9 cellular contexts compared by ENCODE assay signal in genomic region chr5:124056326-124057160, GRCh38.
DNase-seq lines count a peak whose midpoint lies in the region; ATAC-seq and TF ChIP-seq lines count a peak whose summit lies in the region.
"Had no signal": no experiment of that assay in that cellular context is flagged by ENCODE, and none has a peak within 500 bp of the region (broad histone marks: within the 10 kb centered on the region; RNA-seq: fewer than 3 reads in every experiment).

No MANE protein-coding gene starts in this region.

- H3K36me3 ChIP-seq in mesenchymal stem cell (ENCODE audit: control insufficient read depth in 1 of 2, insufficient read depth in 2 of 2, low read depth in 1 of 2, low read length in 2 of 2) = no peaks in the 10 kb centered on the region
- no peaks in the 10 kb centered on the region for H3K36me3 ChIP-seq in PC-3 (ENCODE audit: low read depth, low read length)

- CTCF ChIA-PET in PC-3 (lab: Charles Lee) = no interaction called here

- H3K4me1 Mint-ChIP-seq in progenitor cell of endocrine pancreas (ENCODE audit: low read depth) = peaks cover 59% of the 10 kb centered on the region
- H3K4me1 Mint-ChIP-seq in immature natural killer cell = no peaks in the 10 kb centered on the region
- H3K4me1 Mint-ChIP-seq: activated CD4-positive, alpha-beta memory T cell treated with anti-CD3 and anti-CD28 coated beads, Interleukin-2, amount 10 ng/mL, durations not matched to agents 7 days and 5 days had no signal

- POLR2A ChIA-PET in PC-3 (lab: Charles Lee; ENCODE audit: unreplicated experiment) = no interaction called here

- H3K27ac Mint-ChIP-seq in progenitor cell of endocrine pancreas (peak overlapping the region; percentile 97), immature natural killer cell (no peak overlapping the region)
- H3K27ac Mint-ChIP-seq: activated CD4-positive, alpha-beta memory T cell treated with anti-CD3 and anti-CD28 coated beads, Interleukin-2, amount 10 ng/mL, durations not matched to agents 7 days and 5 days had no signal

- TF ChIP-seq CTCF in NB4 (IDR thresholded peaks at IDR 0.05; ENCODE audit: low read depth, low read length) (no peak), progenitor cell of endocrine pancreas (IDR thresholded peaks at IDR 0.05; ENCODE audit: unreplicated experiment) (no peak), PC-3 (conservative IDR thresholded peaks at IDR 0.05; ENCODE audit: low read depth, low read length) (no peak)

- H3K4me1 ChIP-seq in mesenchymal stem cell (ENCODE audit: control insufficient read depth, insufficient read depth, low read depth, low read length) (peaks cover 3% of the 10 kb centered on the region), PC-3 (ENCODE audit: insufficient read depth, low read length) (peaks cover 6% of the 10 kb centered on the region; the same call in 1 of the 2 replicates)

- H2BK5ac ChIP-seq in mesenchymal stem cell (ENCODE audit: low read depth, low read length, poor library complexity, severe bottlenecking) = no peak overlapping the region

- H3K27me3 Mint-ChIP-seq in progenitor cell of endocrine pancreas (no peaks in the 10 kb centered on the region), immature natural killer cell (ENCODE audit: low read depth in 3 of 3) (no peaks in the 10 kb centered on the region)
- H3K27me3 Mint-ChIP-seq: activated CD4-positive, alpha-beta memory T cell treated with anti-CD3 and anti-CD28 coated beads, Interleukin-2, amount 10 ng/mL, durations not matched to agents 7 days and 5 days had no signal

- H4K20me1 ChIP-seq in PC-3 (ENCODE audit: low read length) = no peaks in the 10 kb centered on the region

- H3F3A ChIP-seq in PC-3 (ENCODE audit: low read length, unreplicated experiment) = no peaks in the 10 kb centered on the region

- ATAC-seq in GM18907 (IDR thresholded peaks at IDR 0.05; ENCODE audit: unreplicated experiment) = peak; percentile 67
- ATAC-seq in HG02759 (IDR thresholded peaks at IDR 0.05; ENCODE audit: unreplicated experiment) = peak; percentile 65
- ATAC-seq in PC-3 = no peak

- H2BK12ac ChIP-seq in mesenchymal stem cell (ENCODE audit: low read length in 2 of 2) = no peak overlapping the region

- H3K4me2 ChIP-seq in mesenchymal stem cell (ENCODE audit: low read length, poor library complexity, severe bottlenecking) (no peak overlapping the region), PC-3 (ENCODE audit: low read length) (no peak overlapping the region)

- no peak overlapping the region for H3K23ac ChIP-seq in mesenchymal stem cell (ENCODE audit: low read length in 2 of 2)

- no peaks in the 10 kb centered on the region for H3K79me1 ChIP-seq in mesenchymal stem cell (replicated peaks; ENCODE audit: low read length, poor library complexity, severe bottlenecking)

- no peak overlapping the region for H4K91ac ChIP-seq in mesenchymal stem cell (ENCODE audit: low read length)

- H3K4me3 Mint-ChIP-seq in progenitor cell of endocrine pancreas (ENCODE audit: low read depth) (no peak overlapping the region), immature natural killer cell (no peak overlapping the region)
- H3K4me3 Mint-ChIP-seq: activated CD4-positive, alpha-beta memory T cell treated with anti-CD3 and anti-CD28 coated beads, Interleukin-2, amount 10 ng/mL, durations not matched to agents 7 days and 5 days had no signal

- H3K4ac ChIP-seq in mesenchymal stem cell (ENCODE audit: low read depth in 1 of 2, low read length in 2 of 2) = no peak overlapping the region

- intact Hi-C loops in PC-3 (cut with micrococcal nuclease) = no loop called here

- H3K14ac ChIP-seq in mesenchymal stem cell (ENCODE audit: low read length in 2 of 2) = no peak overlapping the region

- H3K18ac ChIP-seq in mesenchymal stem cell (ENCODE audit: low read depth in 1 of 2, low read length in 2 of 2) = no peak overlapping the region

- H3K27ac ChIP-seq in mesenchymal stem cell (ENCODE audit: low read length, poor library complexity, severe bottlenecking) (no peak overlapping the region), PC-3 (ENCODE audit: low read length) (no peak overlapping the region)

- no peak overlapping the region for H3K9ac ChIP-seq in mesenchymal stem cell (ENCODE audit: low read length)
- H3K9ac ChIP-seq in PC-3 (ENCODE audit: low read length) = no peak overlapping the region

- H3K36me3 Mint-ChIP-seq in progenitor cell of endocrine pancreas (ENCODE audit: insufficient read depth) = no peaks in the 10 kb centered on the region
- no peaks in the 10 kb centered on the region for H3K36me3 Mint-ChIP-seq in immature natural killer cell

- no peak overlapping the region for H2BK15ac ChIP-seq in mesenchymal stem cell (ENCODE audit: low read depth, poor library complexity, severe bottlenecking)

- no peak overlapping the region for H2AK5ac ChIP-seq in mesenchymal stem cell (ENCODE audit: low read length, severe bottlenecking)

- H3K79me2 ChIP-seq in PC-3 (ENCODE audit: low read length) = no peaks in the 10 kb centered on the region

- no peak overlapping the region for H2BK120ac ChIP-seq in mesenchymal stem cell (ENCODE audit: low read depth, low read length)

- H2AFZ ChIP-seq in mesenchymal stem cell (ENCODE audit: low read depth, low read length) (no peak overlapping the region), PC-3 (ENCODE audit: low read length) (no peak overlapping the region)

- H3K9me2 ChIP-seq in PC-3 (replicated peaks; ENCODE audit: low read length) = no peaks in the 10 kb centered on the region

- no TSS peak for BruUV-seq in PC-3 (replicated peaks; lab: Mats Ljungman, UMichigan)

- peak overlapping the region; percentile 30 for H3K4me3 ChIP-seq in NB4 (ENCODE audit: low read depth, low read length)
- no peak overlapping the region for H3K4me3 ChIP-seq in mesenchymal stem cell (ENCODE audit: insufficient read depth in 1 of 2, low read depth in 1 of 2, low read length in 2 of 2)
- H3K4me3 ChIP-seq in PC-3 (ENCODE audit: low read length) = no peak overlapping the region

- H4K8ac ChIP-seq in mesenchymal stem cell (ENCODE audit: low read length) = no peak overlapping the region

- no peaks in the 10 kb centered on the region for H3K9me3 ChIP-seq in mesenchymal stem cell (ENCODE audit: control insufficient read depth, low read length)
- H3K9me3 ChIP-seq in PC-3 (ENCODE audit: low read length) = no peaks in the 10 kb centered on the region

- TF ChIP-seq POLR2A in NB4 (IDR thresholded peaks at IDR 0.05; ENCODE audit: extremely low read depth, insufficient read length) = no peak

- WGBS in mesenchymal stem cell = 91% methylated on average over 12 of the region's 13 CpGs

- no peaks in the 10 kb centered on the region for H3K9me3 Mint-ChIP-seq in progenitor cell of endocrine pancreas (ENCODE audit: low read depth)
- H3K9me3 Mint-ChIP-seq in immature natural killer cell = peaks cover 0 to 7% (median 4%) of the 10 kb centered on the region in 6 donors

- DNase-seq in NB4 (ENCODE audit: low read depth) = peak; percentile 7
- DNase-seq in progenitor cell of endocrine pancreas (ENCODE audit: low spot score, unreplicated experiment) = no peak
- no peak for DNase-seq in mesenchymal stem cell
- no peak for DNase-seq in PC-3
- DNase-seq in immature natural killer cell = no peak
- DNase-seq in hypothalamus (lab: John Stamatoyannopoulos, UW) = no peak
- DNase-seq: activated CD4-positive, alpha-beta memory T cell treated with anti-CD3 and anti-CD28 coated beads, Interleukin-2, amount 10 ng/mL, durations not matched to agents 7 days and 5 days had no signal

- H3K27me3 ChIP-seq in mesenchymal stem cell (ENCODE audit: control insufficient read depth in 1 of 2, insufficient read depth in 1 of 2, low read length in 2 of 2) = peaks cover 0 to 5% of the 10 kb centered on the region in 2 experiments
- no peaks in the 10 kb centered on the region for H3K27me3 ChIP-seq in PC-3 (ENCODE audit: low read length)
